ENCODE assay signal across 22 cellular contexts in the genomic region with DNA sequence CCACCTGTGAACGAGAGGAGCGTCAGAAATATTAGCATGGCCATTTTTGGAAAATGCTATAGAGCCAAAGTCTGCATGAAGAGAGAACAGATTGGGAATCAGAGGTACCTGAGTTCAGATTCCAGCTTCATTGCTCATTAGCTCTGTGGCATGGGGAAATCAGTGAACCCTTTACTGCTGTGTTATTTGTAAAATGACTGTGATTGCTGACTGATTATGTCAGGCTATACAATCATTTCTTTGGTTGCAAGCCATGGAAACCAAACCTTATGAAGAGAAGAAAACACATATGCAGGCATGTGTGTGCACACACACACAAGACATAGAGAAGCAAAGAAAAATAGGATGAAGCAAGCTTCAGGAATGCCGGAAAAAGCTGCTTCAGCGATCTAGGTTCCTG.
DNase-seq lines count a peak whose midpoint lies in the region; ATAC-seq, FAIRE-seq and TF ChIP-seq lines count a peak whose summit lies in the region.
"Had no signal": no experiment of that assay in that cellular context is flagged by ENCODE, and none has a peak within 500 bp of the region (broad histone marks: within the 10 kb centered on the region; RNA-seq: fewer than 3 reads in every experiment).

No MANE protein-coding gene starts in this region.

- 95 to 97% methylated on average over 4 of the region's 4 CpGs for WGBS in lower leg skin, 2 donors

- TF ChIP-seq CTCF in AG09309 (IDR thresholded peaks at IDR 0.05; ENCODE audit: control insufficient read depth, insufficient read depth, low read depth, low read length, missing control alignments) (no peak), HFFc6 (IDR thresholded peaks at IDR 0.05) (no peak), bronchial epithelial cell (IDR thresholded peaks at IDR 0.05; ENCODE audit: insufficient read depth, low read length, severe bottlenecking) (no peak), lower leg skin (IDR thresholded peaks at IDR 0.05) (no peak)

- no peaks in the 10 kb centered on the region for H3K27me3 ChIP-seq in bronchial epithelial cell (ENCODE audit: control insufficient read depth, insufficient read depth, low read length)
- H3K27me3 ChIP-seq: Peyer's patch, SJCRH30 had no signal

- H3K27me3 Mint-ChIP-seq in HFFc6 (ENCODE audit: insufficient read depth), result no peaks in the 10 kb centered on the region

- ATAC-seq in GM19324 (IDR thresholded peaks at IDR 0.05; ENCODE audit: low FRiP score, unreplicated experiment), result no peak
- ATAC-seq in HG03175 (IDR thresholded peaks at IDR 0.05; ENCODE audit: unreplicated experiment), result no peak
- ATAC-seq: A549; activated CD4-positive, alpha-beta T cell treated with anti-CD3 and anti-CD28 coated beads for 36 hours; left colon; naive thymus-derived CD4-positive, alpha-beta T cell had no signal

- intact Hi-C loops in lower leg skin (cut with DNase I; ENCODE audit: low total_unique reads), result no loop called here

- peaks cover 59% of the 10 kb centered on the region for H3K9me3 Mint-ChIP-seq in HFFc6
- H3K9me3 Mint-ChIP-seq: dendritic cell treated with granulocyte-macrophage colony-stimulating factor and Interleukin-4, amounts not matched to agents 40 ng/mL and 50 ng/mL, for 4 days had no signal

- no peaks in the 10 kb centered on the region for H3K4me1 Mint-ChIP-seq in HFFc6 (ENCODE audit: low read depth)
- H3K4me1 Mint-ChIP-seq: activated CD4-positive, alpha-beta T cell treated with anti-CD3 and anti-CD28 coated beads for 36 hours; naive thymus-derived CD4-positive, alpha-beta T cell had no signal

- H3K27ac Mint-ChIP-seq in HFFc6, result peak overlapping the region; percentile 69
- H3K27ac Mint-ChIP-seq: activated CD4-positive, alpha-beta T cell treated with anti-CD3 and anti-CD28 coated beads for 36 hours; activated T-cell treated with anti-CD3 and anti-CD28 coated beads, Interleukin-2, amount 50 U/mL, for 24 hours; dendritic cell treated with granulocyte-macrophage colony-stimulating factor and Interleukin-4, amounts not matched to agents 40 ng/mL and 50 ng/mL, for 4 days; naive thymus-derived CD4-positive, alpha-beta T cell had no signal

- H3K4me3 ChIP-seq in AG09309 (ENCODE audit: control insufficient read depth, low read depth, low read length) (no peak overlapping the region), bronchial epithelial cell (ENCODE audit: low read depth, low read length) (no peak overlapping the region), lower leg skin (ENCODE audit: low read depth, poor library complexity, severe bottlenecking) (no peak overlapping the region)
- H3K4me3 ChIP-seq: A549, Peyer's patch, SJCRH30, smooth muscle cell had no signal

- DNase-seq in AG09309 (ENCODE audit: low read depth) (peak; percentile 38), HFFc6 (peak; percentile 7), bronchial epithelial cell (ENCODE audit: low read depth) (peak; percentile 36), kidney tubule cell (ENCODE audit: low spot score) (peak; percentile 97), lower leg skin (ENCODE audit: low spot score in 2 of 2) (no peak), NCI-H1694 treated with DMSO at 0.1 percent for 48 hours (lab: John Stamatoyannopoulos, UW) (no peak)
- DNase-seq: activated CD4-positive, alpha-beta T cell treated with anti-CD3 and anti-CD28 coated beads for 36 hours; activated T-cell treated with anti-CD3 and anti-CD28 coated beads, Interleukin-2, amount 50 U/mL, for 24 hours; glutamatergic neuron; left colon; naive thymus-derived CD4-positive, alpha-beta T cell; NCI-H187; NCI-H526; occipital lobe; Peyer's patch; SJCRH30 had no signal

- no peak overlapping the region for H3K4me3 Mint-ChIP-seq in HFFc6
- H3K4me3 Mint-ChIP-seq: activated CD4-positive, alpha-beta T cell treated with anti-CD3 and anti-CD28 coated beads for 36 hours; activated T-cell treated with anti-CD3 and anti-CD28 coated beads, Interleukin-2, amount 50 U/mL, for 24 hours; dendritic cell treated with granulocyte-macrophage colony-stimulating factor and Interleukin-4, amounts not matched to agents 40 ng/mL and 50 ng/mL, for 4 days; naive thymus-derived CD4-positive, alpha-beta T cell had no signal

- TF ChIP-seq POLR2A in lower leg skin (IDR thresholded peaks at IDR 0.05), result no peak

- no peaks in the 10 kb centered on the region for H3K36me3 ChIP-seq in bronchial epithelial cell (ENCODE audit: control insufficient read depth, insufficient read depth, low read length)
- H3K36me3 ChIP-seq: Peyer's patch, SJCRH30 had no signal

- H3K36me3 Mint-ChIP-seq in HFFc6 (ENCODE audit: low read depth), result no peaks in the 10 kb centered on the region; the same call in 1 of the 2 replicates
- H3K36me3 Mint-ChIP-seq: naive thymus-derived CD4-positive, alpha-beta T cell had no signal

- FAIRE-seq in bronchial epithelial cell (lab: Jason Lieb, UNC), result peak; percentile 28
- FAIRE-seq: A549, urothelium cell line had no signal

Comparison
In these comparisons a context has a peak if more than half of its experiments do, and no peak if none do; other contexts are left out.
1. DNase-seq: peak in AG09309 (single experiment), HFFc6 (single experiment), bronchial epithelial cell (single experiment) and kidney tubule cell (single experiment); none in lower leg skin (0 of 2) and NCI-H1694 treated with DMSO at 0.1 percent for 48 hours (single experiment).